ENCODE assay signal across 10 cellular contexts in the genomic region with DNA sequence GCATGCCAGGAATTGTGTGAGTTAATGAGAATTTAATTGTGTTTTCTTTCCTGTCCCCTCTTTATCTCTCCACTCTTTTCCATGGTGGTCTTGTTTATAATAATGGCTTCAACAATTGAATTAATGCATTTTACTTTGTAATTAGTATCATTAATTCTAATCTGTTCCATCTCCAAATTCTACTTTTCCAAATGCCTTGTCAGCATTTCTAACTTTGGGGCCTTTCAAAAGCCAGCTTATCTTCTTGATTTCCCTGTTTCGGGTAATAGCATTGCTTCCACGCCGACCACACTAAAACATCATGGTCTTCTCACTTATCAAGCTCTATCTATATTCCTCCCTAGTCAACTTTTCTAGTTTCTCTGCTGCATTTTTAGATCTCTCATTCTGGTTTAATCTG. TPM values are rescaled to one million over a fixed set of nuclear protein-coding genes. Genes with fewer than 3 reads are reported as not detected.
"Had no signal": no experiment of that assay in that cellular context is flagged by ENCODE, and none has a peak within 500 bp of the region (broad histone marks: within the 10 kb centered on the region; RNA-seq: fewer than 3 reads in every experiment).

No MANE protein-coding gene starts in this region.

- H2AFZ ChIP-seq: GM23248, GM23338 had no signal

- H3K4me1 ChIP-seq: HAP-1 had no signal

- H3K4me3 ChIP-seq: GM23248, GM23338, HAP-1 had no signal

- H3K9ac ChIP-seq: GM23248 had no signal

- FAIRE-seq: H54 had no signal

- ATAC-seq: GM23338, HCT116 had no signal

- H3K9me3 ChIP-seq: HAP-1 had no signal

- H3K4me2 ChIP-seq: GM23338 had no signal

- H3K36me3 ChIP-seq: HAP-1 had no signal

- H3K27ac ChIP-seq: GM23248 had no signal

- DNase-seq: GM23248, GOT3, H7, H9, HCEC 1CT, HFFc6 had no signal

RNA-seq across cellular contexts. Expression of a gene that starts 54.2 kb away (rescaled TPM):
- total RNA-seq: GM23248, HFFc6 had no signal
- polyA plus RNA-seq: GM23248 had no signal
